ENCODE assay signal across 7 cellular contexts in the genomic region with DNA sequence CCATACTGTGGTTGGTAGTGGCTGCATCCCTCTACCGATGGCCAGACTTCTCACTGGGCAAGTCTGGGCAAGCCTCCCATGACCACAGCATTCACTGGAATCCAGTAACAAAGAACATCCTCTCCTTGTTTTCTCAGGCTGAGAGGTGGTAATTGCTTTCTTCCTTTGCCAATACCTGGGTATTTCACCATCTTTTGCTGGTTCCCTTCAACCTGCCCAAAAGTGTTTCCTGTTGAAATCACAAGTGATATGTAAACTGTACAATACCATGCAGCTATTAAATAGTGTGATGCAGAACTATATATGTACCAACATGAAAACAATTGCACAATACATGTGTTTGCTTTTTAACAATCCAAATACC.
DNase-seq lines count a peak whose midpoint lies in the region; ATAC-seq and TF ChIP-seq lines count a peak whose summit lies in the region.

A gene (minus strand): TSS at position 55 of the 364 bp plus-strand sequence. CDS start 42,240 bp downstream, outside the sequence.

- DNase-seq in SHP77 treated with DMSO at 0.1 percent for 48 hours (lab: John Stamatoyannopoulos, UW) (peak; percentile 96), foreskin fibroblast (peak; percentile 18 to 75), stromal cell of bone marrow (ENCODE audit: low read depth) (peak; percentile 38), GM13976 (ENCODE audit: low spot score) (no peak)
- DNase-seq in effector CD8-positive, alpha-beta T cell (lab: John Stamatoyannopoulos, UW): no peak

- TF ChIP-seq CTCF in foreskin fibroblast (IDR thresholded peaks at IDR 0.05; ENCODE audit: low read depth, low read length) (no peak), GM13976 (IDR thresholded peaks at IDR 0.05; ENCODE audit: borderline replicate concordance, control extremely low read depth, extremely low read depth, insufficient read depth, missing control alignments) (no peak)

- in situ Hi-C loops in GM13976 (cut with MboI; ENCODE audit: low sequenced_read_pairs, unreplicated experiment): no loop called here

- peak; percentile 47 for ATAC-seq in HG02759 (IDR thresholded peaks at IDR 0.05; ENCODE audit: unreplicated experiment)
- ATAC-seq in HG03342 (IDR thresholded peaks at IDR 0.05; ENCODE audit: unreplicated experiment): no peak

- peak within 1 kb of the TSS; percentile 33 to 39 for H3K4me3 ChIP-seq in foreskin fibroblast (ENCODE audit: low read depth in 1 of 2, low read length in 2 of 2)

Comparison
In these comparisons a context has a peak if more than half of its experiments do, and no peak if none do; other contexts are left out.
1. DNase-seq: peak in SHP77 treated with DMSO at 0.1 percent for 48 hours (single experiment), foreskin fibroblast (2 of 2) and stromal cell of bone marrow (single experiment); none in GM13976 (single experiment) and effector CD8-positive, alpha-beta T cell (single experiment).